Comparison of ENCODE assay signal across 25 cellular contexts in the genomic region with DNA sequence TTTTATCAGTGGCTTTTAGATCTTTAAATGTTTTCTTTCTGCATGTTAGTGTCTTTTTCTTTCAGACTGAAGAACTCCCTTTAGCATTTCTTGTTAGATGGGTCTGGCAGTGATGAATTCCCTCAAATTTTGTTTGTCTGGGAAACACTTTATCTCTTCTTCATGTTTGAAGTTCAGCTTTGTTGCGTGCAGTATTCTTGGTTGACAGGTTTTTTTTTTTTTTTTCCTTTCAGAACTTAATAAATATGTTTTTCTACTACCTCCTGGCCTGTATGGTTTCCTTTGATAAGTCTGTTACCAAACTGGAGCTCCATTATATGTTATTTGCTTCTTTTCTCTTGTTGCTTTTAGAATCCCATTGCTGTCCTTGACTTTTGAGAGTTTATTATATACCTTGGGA.
"Had no signal": no experiment of that assay in that cellular context is flagged by ENCODE, and none has a peak within 500 bp of the region (broad histone marks: within the 10 kb centered on the region; RNA-seq: fewer than 3 reads in every experiment).

No MANE protein-coding gene starts in this region.

- H3K36me3 ChIP-seq: colonic mucosa, esophagus muscularis mucosa, esophagus squamous epithelium, gastrocnemius medialis, gastroesophageal sphincter, heart left ventricle, heart right ventricle had no signal

- H3K9me3 ChIP-seq: gastrocnemius medialis had no signal

- H3K4me3 ChIP-seq: colonic mucosa, coronary artery, dorsolateral prefrontal cortex, esophagus muscularis mucosa, esophagus squamous epithelium, gastroesophageal sphincter, heart left ventricle, heart right ventricle, hepatocyte had no signal

- H3K4me1 ChIP-seq: colonic mucosa, esophagus muscularis mucosa, esophagus squamous epithelium, foreskin keratinocyte, gastrocnemius medialis, gastroesophageal sphincter, heart left ventricle, heart right ventricle had no signal

- DNase-seq: colonic mucosa; cortex of kidney; dermis blood vessel endothelial cell; dorsolateral prefrontal cortex; effector CD4-positive, alpha-beta T cell; effector CD8-positive, alpha-beta T cell; effector memory CD4-positive, alpha-beta T cell; effector memory CD8-positive, alpha-beta T cell; endodermal cell; erythroblast; esophagus squamous epithelium; foreskin fibroblast; foreskin keratinocyte; foreskin melanocyte; gastrocnemius medialis; glutamatergic neuron; head of caudate nucleus; heart left ventricle; heart right ventricle had no signal

- H3K27ac ChIP-seq: colonic mucosa, coronary artery, dorsolateral prefrontal cortex, epithelial cell of prostate, esophagus muscularis mucosa, esophagus squamous epithelium, foreskin keratinocyte, gastrocnemius medialis, gastroesophageal sphincter, heart left ventricle, heart right ventricle, hepatocyte had no signal

- ATAC-seq: effector memory CD8-positive, alpha-beta T cell; esophagus mucosa; foreskin keratinocyte; gastrocnemius medialis; gastroesophageal sphincter; heart left ventricle; heart right ventricle had no signal
